1 cellular context compared by ENCODE assay signal in the genomic region with DNA sequence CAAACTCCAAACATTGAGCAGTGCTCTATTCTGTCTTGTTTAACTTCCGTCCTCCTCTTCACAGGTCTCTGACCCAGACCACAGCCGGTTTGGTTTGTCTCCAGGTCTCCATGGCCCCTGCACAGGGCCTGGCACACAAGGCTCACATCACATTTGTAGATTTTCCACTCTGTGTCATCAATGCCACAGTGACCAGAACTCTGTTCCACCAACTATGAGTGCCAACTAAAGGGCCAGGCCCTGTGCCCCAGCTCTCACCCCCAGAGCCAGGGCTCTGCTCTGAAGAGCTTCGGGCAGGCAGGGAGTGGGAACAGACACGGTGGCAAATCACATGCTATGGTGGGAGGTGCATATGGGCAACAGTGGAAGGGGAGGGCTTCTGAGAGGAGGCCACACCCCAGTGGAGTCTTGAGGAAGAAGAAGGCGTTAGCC.
TF ChIP-seq lines count a peak whose summit lies in the region.

No MANE protein-coding gene starts in this region.

TF ChIP-seq in HCT116, 20 proteins besides CTCF, POLR2A, EP300 and RAD21:
- TF ChIP-seq CBX3 (IDR thresholded peaks at IDR 0.05; ENCODE audit: low read depth), result no peak
- no peak for TF ChIP-seq SRF (IDR thresholded peaks at IDR 0.05; ENCODE audit: low read depth)
